Comparison of ENCODE assay signal across 14 cellular contexts in genomic region chr5:57199866-57200265, GRCh38. TPM values are rescaled to one million over a fixed set of nuclear protein-coding genes. Genes with fewer than 3 reads are reported as not detected.
DNase-seq lines count a peak whose midpoint lies in the region; ATAC-seq and TF ChIP-seq lines count a peak whose summit lies in the region.
"Had no signal": no experiment of that assay in that cellular context is flagged by ENCODE, and none has a peak within 500 bp of the region (broad histone marks: within the 10 kb centered on the region; RNA-seq: fewer than 3 reads in every experiment).

No MANE protein-coding gene starts in this region.

- no peak for TF ChIP-seq CTCF in left lung (IDR thresholded peaks at IDR 0.05)

- H3K27me3 ChIP-seq in CD4-positive, alpha-beta memory T cell (ENCODE audit: insufficient read depth, low read length): no peaks in the 10 kb centered on the region
- H3K27me3 ChIP-seq in left lung: no peaks in the 10 kb centered on the region

- no peaks in the 10 kb centered on the region for H3K27me3 Mint-ChIP-seq in CD4-positive, alpha-beta memory T cell
- no peaks in the 10 kb centered on the region for H3K27me3 Mint-ChIP-seq in IgD-negative memory B cell
- H3K27me3 Mint-ChIP-seq in activated T-helper 1 cell treated with anti-CD3 and anti-CD28 coated beads, Interleukin-12 subunit alpha, Interleukin-12 subunit beta, Interleukin-2, Interleukin-4 antibody, amounts not matched to agents 30 ng/mL and 10 ng/mL and 1 ng/mL, durations not matched to agents 14 hours and 24 hours and 36 hours (ENCODE audit: insufficient read depth): no peaks in the 10 kb centered on the region

- no peak for DNase-seq in CD4-positive, alpha-beta memory T cell
- no peak for DNase-seq in activated T-helper 1 cell treated with anti-CD3 and anti-CD28 coated beads, Interleukin-12 subunit alpha, Interleukin-12 subunit beta, Interleukin-2, Interleukin-4 antibody, amounts not matched to agents 30 ng/mL and 10 ng/mL and 1 ng/mL, durations not matched to agents 14 hours and 24 hours and 36 hours (ENCODE audit: low spot score)
- DNase-seq in left lung: no peak
- DNase-seq in NCI-H526 treated with DMSO at 0.1 percent for 48 hours (lab: John Stamatoyannopoulos, UW): no peak
- DNase-seq in sciatic nerve (ENCODE audit: low spot score): no peak
- DNase-seq: Caco-2, cortex of kidney, foreskin melanocyte, islet precursor cell, NCI-H1092 treated with DMSO at 0.1 percent for 48 hours, NCI-H510A had no signal

- H3K27ac ChIP-seq in CD4-positive, alpha-beta memory T cell (ENCODE audit: low read depth, low read length): peak overlapping the region; percentile 18
- peak overlapping the region in 1 of 2 donors; percentile 58 for H3K27ac ChIP-seq in left lung
- H3K27ac ChIP-seq: VCaP had no signal

- H3K36me3 Mint-ChIP-seq in CD4-positive, alpha-beta memory T cell: peaks cover 11 to 35% of the 10 kb centered on the region in 2 donors
- peaks cover 4% of the 10 kb centered on the region for H3K36me3 Mint-ChIP-seq in IgD-negative memory B cell
- peaks cover 16% of the 10 kb centered on the region for H3K36me3 Mint-ChIP-seq in activated T-helper 1 cell treated with anti-CD3 and anti-CD28 coated beads, Interleukin-12 subunit alpha, Interleukin-12 subunit beta, Interleukin-2, Interleukin-4 antibody, amounts not matched to agents 30 ng/mL and 10 ng/mL and 1 ng/mL, durations not matched to agents 14 hours and 24 hours and 36 hours (ENCODE audit: low read depth)

- H3K27ac Mint-ChIP-seq in CD4-positive, alpha-beta memory T cell: peak overlapping the region; percentile 10 to 91 (median 76)
- peak overlapping the region in 2 of 3 donors; percentile 15 to 35 for H3K27ac Mint-ChIP-seq in IgD-negative memory B cell
- peak overlapping the region; percentile 56 for H3K27ac Mint-ChIP-seq in activated T-helper 1 cell treated with anti-CD3 and anti-CD28 coated beads, Interleukin-12 subunit alpha, Interleukin-12 subunit beta, Interleukin-2, Interleukin-4 antibody, amounts not matched to agents 30 ng/mL and 10 ng/mL and 1 ng/mL, durations not matched to agents 14 hours and 24 hours and 36 hours

- peaks cover 42 to 85% (median 63%) of the 10 kb centered on the region in 4 donors for H3K4me1 Mint-ChIP-seq in CD4-positive, alpha-beta memory T cell
- H3K4me1 Mint-ChIP-seq in IgD-negative memory B cell: peaks cover 25 to 51% (median 48%) of the 10 kb centered on the region in 3 donors
- peaks cover 38% of the 10 kb centered on the region for H3K4me1 Mint-ChIP-seq in activated T-helper 1 cell treated with anti-CD3 and anti-CD28 coated beads, Interleukin-12 subunit alpha, Interleukin-12 subunit beta, Interleukin-2, Interleukin-4 antibody, amounts not matched to agents 30 ng/mL and 10 ng/mL and 1 ng/mL, durations not matched to agents 14 hours and 24 hours and 36 hours (ENCODE audit: low read depth)

- peaks cover 84% of the 10 kb centered on the region for H3K4me1 ChIP-seq in CD4-positive, alpha-beta memory T cell (ENCODE audit: insufficient read depth, low read length)
- H3K4me1 ChIP-seq in left lung: peaks cover 0 to 65% of the 10 kb centered on the region in 2 donors
- H3K4me1 ChIP-seq: Caco-2 had no signal

- ATAC-seq in left lung (peak; percentile 84), GM19324 (IDR thresholded peaks at IDR 0.05; ENCODE audit: low FRiP score, unreplicated experiment) (no peak), sciatic nerve (no peak)

- no peaks in the 10 kb centered on the region for H3K36me3 ChIP-seq in CD4-positive, alpha-beta memory T cell (ENCODE audit: insufficient read depth, low read length)
- H3K36me3 ChIP-seq in left lung: peaks cover 0 to 27% of the 10 kb centered on the region in 2 donors

- peak overlapping the region; percentile 1 to 76 (median 69) for H3K4me3 Mint-ChIP-seq in CD4-positive, alpha-beta memory T cell
- peak overlapping the region in 3 of 4 donors; percentile 40 to 78 (median 70) for H3K4me3 Mint-ChIP-seq in IgD-negative memory B cell
- H3K4me3 Mint-ChIP-seq in activated T-helper 1 cell treated with anti-CD3 and anti-CD28 coated beads, Interleukin-12 subunit alpha, Interleukin-12 subunit beta, Interleukin-2, Interleukin-4 antibody, amounts not matched to agents 30 ng/mL and 10 ng/mL and 1 ng/mL, durations not matched to agents 14 hours and 24 hours and 36 hours: no peak overlapping the region

- POLR2A ChIA-PET in CD4-positive, alpha-beta memory T cell (lab: Charles Lee; ENCODE audit: partially characterized antibody): no interaction called here

- no peaks in the 10 kb centered on the region for H3K9me3 ChIP-seq in CD4-positive, alpha-beta memory T cell (ENCODE audit: control insufficient read depth in 1 of 2, low read length in 2 of 2)
- no peaks in the 10 kb centered on the region for H3K9me3 ChIP-seq in left lung
- H3K9me3 ChIP-seq: Caco-2 had no signal

- CTCF ChIA-PET in CD4-positive, alpha-beta memory T cell (lab: Charles Lee; ENCODE audit: partially characterized antibody): no interaction called here

- intact Hi-C loops in CD4-positive, alpha-beta memory T cell (cut with micrococcal nuclease): no loop called here
- intact Hi-C loops in activated T-helper 1 cell treated with anti-CD3 and anti-CD28 coated beads, Interleukin-12 subunit alpha, Interleukin-12 subunit beta, Interleukin-2, Interleukin-4 antibody, amounts not matched to agents 30 ng/mL and 10 ng/mL and 1 ng/mL, durations not matched to agents 14 hours and 24 hours and 36 hours (cut with micrococcal nuclease): no loop called here
- intact Hi-C loops in left lung (cut with DNase I): no loop called here
- intact Hi-C loops in sciatic nerve (cut with DNase I): no loop called here

- H3K9me3 Mint-ChIP-seq in CD4-positive, alpha-beta memory T cell: no peaks in the 10 kb centered on the region
- no peaks in the 10 kb centered on the region for H3K9me3 Mint-ChIP-seq in IgD-negative memory B cell
- no peaks in the 10 kb centered on the region for H3K9me3 Mint-ChIP-seq in activated T-helper 1 cell treated with anti-CD3 and anti-CD28 coated beads, Interleukin-12 subunit alpha, Interleukin-12 subunit beta, Interleukin-2, Interleukin-4 antibody, amounts not matched to agents 30 ng/mL and 10 ng/mL and 1 ng/mL, durations not matched to agents 14 hours and 24 hours and 36 hours

- no peak overlapping the region for H3K4me3 ChIP-seq in CD4-positive, alpha-beta memory T cell (ENCODE audit: low read length in 2 of 2)
- no peak overlapping the region for H3K4me3 ChIP-seq in left lung

RNA-seq across cellular contexts. Expression of gene GPBP1, which starts 26.0 kb away (rescaled TPM):
- total RNA-seq in CD4-positive, alpha-beta memory T cell: 100 to 1,000 TPM; 136 to 137 TPM
- polyA plus RNA-seq in CD4-positive, alpha-beta memory T cell: 100 to 1,000 TPM in 1 of 2 donors, 10 to 100 TPM in 1; 92.1 to 104 TPM
- 83.3 TPM for polyA plus RNA-seq in IgD-negative memory B cell
- 94.6 and 106 TPM in 2 replicates for total RNA-seq in activated T-helper 1 cell treated with anti-CD3 and anti-CD28 coated beads, Interleukin-12 subunit alpha, Interleukin-12 subunit beta, Interleukin-2, Interleukin-4 antibody, amounts not matched to agents 30 ng/mL and 10 ng/mL and 1 ng/mL, durations not matched to agents 14 hours and 24 hours and 36 hours
- total RNA-seq in left lung (10 to 100 TPM; 55.3 to 59.6 TPM), sciatic nerve (102 TPM)

Comparison
In these comparisons a context has a peak if more than half of its experiments do, and no peak if none do; other contexts are left out.
1. H3K27ac Mint-ChIP-seq: peak in every context shown above with its lines; median percentile 76 in CD4-positive, alpha-beta memory T cell; 56 in activated T-helper 1 cell treated with anti-CD3 and anti-CD28 coated beads, Interleukin-12 subunit alpha, Interleukin-12 subunit beta, Interleukin-2, Interleukin-4 antibody, amounts not matched to agents 30 ng/mL and 10 ng/mL and 1 ng/mL, durations not matched to agents 14 hours and 24 hours and 36 hours; 25 in IgD-negative memory B cell.